19 cellular contexts compared by ENCODE assay signal in the genomic region with DNA sequence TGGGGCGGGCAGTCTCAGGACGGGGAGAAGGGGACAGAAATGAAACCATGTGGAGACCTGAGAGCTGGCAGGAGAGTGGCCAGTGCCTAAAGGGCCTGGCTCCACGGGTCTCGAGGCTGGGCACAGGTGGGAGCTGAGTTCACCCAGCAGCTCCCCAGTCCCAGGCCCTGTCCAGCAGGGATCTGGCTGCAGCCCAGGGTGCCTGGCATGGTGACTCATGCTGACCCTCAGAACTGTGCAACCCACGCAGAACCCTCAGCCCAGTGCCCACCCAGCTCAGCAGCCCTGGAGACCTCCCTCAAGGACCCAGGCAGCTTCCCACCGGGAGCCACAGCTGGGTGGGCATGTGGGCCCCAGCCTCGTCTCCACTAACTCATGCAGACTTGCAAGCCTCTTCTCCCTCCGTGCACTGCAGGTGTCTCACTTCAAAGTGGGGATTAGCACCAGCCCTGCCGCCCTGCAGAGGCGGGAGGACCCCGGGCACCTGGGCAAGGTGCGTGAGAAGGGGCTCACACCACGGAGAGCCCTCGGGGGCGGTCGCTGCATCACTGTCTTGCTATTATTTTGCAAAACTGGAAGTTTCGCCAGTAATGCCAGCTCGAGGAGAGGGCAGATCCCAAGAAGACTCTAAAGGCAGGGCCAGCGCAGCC.
"Had no signal": no experiment of that assay in that cellular context is flagged by ENCODE, and none has a peak within 500 bp of the region (broad histone marks: within the 10 kb centered on the region; RNA-seq: fewer than 3 reads in every experiment).

No MANE protein-coding gene starts in this region.

- H3K4me3 ChIP-seq: dorsolateral prefrontal cortex, tibial artery had no signal

- H3K9me3 ChIP-seq: tibial artery had no signal

- H3K27ac ChIP-seq: brain microvascular endothelial cell, dorsolateral prefrontal cortex, epithelial cell of prostate, tibial artery, WERI-Rb-1 had no signal

- DNase-seq: activated CD4-positive, alpha-beta memory T cell treated with anti-CD3 and anti-CD28 coated beads, Interleukin-2, amount 10 ng/mL, durations not matched to agents 7 days and 5 days; activated CD4-positive, alpha-beta T cell treated with anti-CD3 and anti-CD28 coated beads for 36 hours; activated CD8-positive, alpha-beta memory T cell treated with anti-CD3 and anti-CD28 coated beads, Interleukin-2, amount 10 ng/mL, durations not matched to agents 7 days and 5 days; activated naive CD4-positive, alpha-beta T cell treated with anti-CD3 and anti-CD28 coated beads for 36 hours; activated naive CD8-positive, alpha-beta T cell treated with anti-CD3 and anti-CD28 coated beads, Interleukin-2, amount 50 U/mL, for 24 hours; anterior cingulate cortex; brain microvascular endothelial cell; central memory CD4-positive, alpha-beta T cell; dorsolateral prefrontal cortex; foreskin fibroblast; hippocampal formation; islet precursor cell; retina; stimulated activated naive CD4-positive, alpha-beta T cell; T-helper 2 cell; tibial artery; WERI-Rb-1 had no signal

- FAIRE-seq: colon had no signal

- ATAC-seq: activated CD4-positive, alpha-beta T cell treated with anti-CD3 and anti-CD28 coated beads for 36 hours; activated CD8-positive, alpha-beta memory T cell treated with anti-CD3 and anti-CD28 coated beads, Interleukin-2, amount 10 ng/mL, durations not matched to agents 7 days and 5 days; activated naive CD8-positive, alpha-beta T cell treated with anti-CD3 and anti-CD28 coated beads, Interleukin-2, amount 50 U/mL, for 24 hours had no signal

- H3K36me3 ChIP-seq: brain microvascular endothelial cell, tibial artery had no signal

- H3K27me3 ChIP-seq: brain microvascular endothelial cell, dorsolateral prefrontal cortex, tibial artery had no signal
